ENCODE assay signal across 8 cellular contexts in genomic region chr18:31819106-31819924, GRCh38. TPM values are rescaled to one million over a fixed set of nuclear protein-coding genes. Genes with fewer than 3 reads are reported as not detected.
DNase-seq lines count a peak whose midpoint lies in the region; ATAC-seq and TF ChIP-seq lines count a peak whose summit lies in the region.

No MANE protein-coding gene starts in this region.

- H3K4me3 Mint-ChIP-seq in T-helper 17 cell = no peak overlapping the region

- H3K9me3 ChIP-seq in cardiac muscle cell (ENCODE audit: low read depth) = no peaks in the 10 kb centered on the region
- H3K9me3 ChIP-seq in HEK293 (ENCODE audit: control insufficient read depth, insufficient read depth, low read depth, low read length) = no peaks in the 10 kb centered on the region
- no peaks in the 10 kb centered on the region for H3K9me3 ChIP-seq in T-helper 17 cell (ENCODE audit: control insufficient read depth, low read length, poor library complexity, severe bottlenecking)
- H3K9me3 ChIP-seq in gastroesophageal sphincter = no peaks in the 10 kb centered on the region

- no peak for TF ChIP-seq EP300 in gastroesophageal sphincter (IDR thresholded peaks at IDR 0.05)

- H3K27me3 ChIP-seq in cardiac muscle cell = no peaks in the 10 kb centered on the region
- no peaks in the 10 kb centered on the region for H3K27me3 ChIP-seq in gastroesophageal sphincter

- ATAC-seq in left ventricle myocardium superior (no peak), T-helper 17 cell (peak; percentile 45), gastroesophageal sphincter (no peak)

- CTCF ChIA-PET in HEK293 (lab: Yijun Ruan, JAX) = interaction anchor here (0.7 to 3.0 kb wide), 21 partner anchors 9 to 768 kb away, joined by 3 to 19 read pairs (median 4); no protein-coding TSS in a partner anchor

- H3K4me1 ChIP-seq in cardiac muscle cell (ENCODE audit: low read depth) = peaks cover 12% of the 10 kb centered on the region
- H3K4me1 ChIP-seq in HEK293 (ENCODE audit: control insufficient read depth, insufficient read depth, low read length) = no peaks in the 10 kb centered on the region
- H3K4me1 ChIP-seq in gastroesophageal sphincter = no peaks in the 10 kb centered on the region

- peaks cover 3% of the 10 kb centered on the region for H3K4me1 Mint-ChIP-seq in T-helper 17 cell

- no peak overlapping the region for H3K27ac Mint-ChIP-seq in T-helper 17 cell

- peak; percentile 69 to 75 for DNase-seq in cardiac muscle cell (ENCODE audit: low read depth in 1 of 2, low spot score in 1 of 2)
- DNase-seq in left ventricle myocardium superior = no peak
- DNase-seq in NCI-H1417 (lab: John Stamatoyannopoulos, UW) = peak; percentile 19 to 74 (median 50)
- no peak for DNase-seq in T-helper 17 cell
- peak; percentile 57 for DNase-seq in renal cortical epithelial cell (ENCODE audit: low read depth)
- no peak for DNase-seq in stimulated activated CD4-positive, alpha-beta T cell treated with anti-CD3 and anti-CD28 coated beads, Interleukin-12 subunit alpha, Interleukin-12 subunit beta, amount 100 ng/mL, for 4 hours

- no peak for TF ChIP-seq POLR2A in gastroesophageal sphincter (IDR thresholded peaks at IDR 0.05)

- TF ChIP-seq CTCF in cardiac muscle cell (IDR thresholded peaks at IDR 0.05; ENCODE audit: low read depth, low read length) (peak; percentile 74), HEK293 (tag by site-specific recombination; IDR thresholded peaks at IDR 0.05) (peak; percentile 45; the same call in 1 of the 2 replicates), gastroesophageal sphincter (IDR thresholded peaks at IDR 0.05) (peak; percentile 43 to 63 (median 50))

- 57 to 69% methylated on average over 6 to 11 of the region's 11 CpGs for WGBS in gastroesophageal sphincter (ENCODE audit: low coverage in 1 of 2), 2 donors

- H3K27ac ChIP-seq in cardiac muscle cell (no peak overlapping the region), HEK293 (ENCODE audit: extremely low read depth, low read depth, low read length) (no peak overlapping the region), gastroesophageal sphincter (no peak overlapping the region)

- peaks cover 10% of the 10 kb centered on the region for H3K27me3 Mint-ChIP-seq in T-helper 17 cell

- intact Hi-C loops in left ventricle myocardium superior (cut with micrococcal nuclease) = loop anchor here (5.0 kb wide), 1 partner anchor 262 kb away; no protein-coding TSS in a partner anchor

- H3K36me3 ChIP-seq in cardiac muscle cell (no peaks in the 10 kb centered on the region), HEK293 (ENCODE audit: control insufficient read depth in 2 of 2, insufficient read depth in 1 of 2, low read length in 2 of 2) (no peaks in the 10 kb centered on the region), gastroesophageal sphincter (no peaks in the 10 kb centered on the region)

- POLR2A ChIA-PET in HEK293 (lab: Yijun Ruan, JAX) = no interaction called here

- H3K4me3 ChIP-seq in cardiac muscle cell = no peak overlapping the region
- H3K4me3 ChIP-seq in HEK293 (ENCODE audit: low read depth, low read length) = no peak overlapping the region
- no peak overlapping the region for H3K4me3 ChIP-seq in gastroesophageal sphincter

- H3K36me3 Mint-ChIP-seq in T-helper 17 cell (ENCODE audit: low read depth) = no peaks in the 10 kb centered on the region

TF ChIP-seq in HEK293, 187 proteins besides CTCF, POLR2A, EP300 and RAD21:
- TF ChIP-seq REST (tag by site-specific recombination; IDR thresholded peaks at IDR 0.05) (no peak), PRDM1 (tag by site-specific recombination; IDR thresholded peaks at IDR 0.05) (peak; percentile 98), ZNF654 (tag by site-specific recombination; IDR thresholded peaks at IDR 0.05; ENCODE audit: low read depth) (peak; percentile 76)

RNA-seq across cellular contexts. Expression of gene SLC25A52, which starts 58.6 kb away (rescaled TPM):
- total RNA-seq in cardiac muscle cell = not detected in 2 replicates
- polyA plus RNA-seq in cardiac muscle cell = not detected in 2 replicates
- not detected for total RNA-seq in left ventricle myocardium superior
- not detected for total RNA-seq in T-helper 17 cell
- total RNA-seq in gastroesophageal sphincter = under 1 TPM in 1 of 4 donors, not detected in 3; 0.23 TPM
- 0.80 TPM in 1 of 2 replicates, not detected in the other for total RNA-seq in renal cortical epithelial cell

Comparison
In these comparisons a context has a peak if more than half of its experiments do, and no peak if none do; other contexts are left out.
1. DNase-seq: peak in cardiac muscle cell (2 of 2), NCI-H1417 (3 of 3) and renal cortical epithelial cell (single experiment); none in left ventricle myocardium superior (single experiment), T-helper 17 cell (0 of 3) and stimulated activated CD4-positive, alpha-beta T cell treated with anti-CD3 and anti-CD28 coated beads, Interleukin-12 subunit alpha, Interleukin-12 subunit beta, amount 100 ng/mL, for 4 hours (single experiment).
2. Peak in every context shown above with its lines, with median percentiles within 50 percentile points of each other: CTCF ChIP-seq.